2 cellular contexts compared by ENCODE assay signal in the genomic region with DNA sequence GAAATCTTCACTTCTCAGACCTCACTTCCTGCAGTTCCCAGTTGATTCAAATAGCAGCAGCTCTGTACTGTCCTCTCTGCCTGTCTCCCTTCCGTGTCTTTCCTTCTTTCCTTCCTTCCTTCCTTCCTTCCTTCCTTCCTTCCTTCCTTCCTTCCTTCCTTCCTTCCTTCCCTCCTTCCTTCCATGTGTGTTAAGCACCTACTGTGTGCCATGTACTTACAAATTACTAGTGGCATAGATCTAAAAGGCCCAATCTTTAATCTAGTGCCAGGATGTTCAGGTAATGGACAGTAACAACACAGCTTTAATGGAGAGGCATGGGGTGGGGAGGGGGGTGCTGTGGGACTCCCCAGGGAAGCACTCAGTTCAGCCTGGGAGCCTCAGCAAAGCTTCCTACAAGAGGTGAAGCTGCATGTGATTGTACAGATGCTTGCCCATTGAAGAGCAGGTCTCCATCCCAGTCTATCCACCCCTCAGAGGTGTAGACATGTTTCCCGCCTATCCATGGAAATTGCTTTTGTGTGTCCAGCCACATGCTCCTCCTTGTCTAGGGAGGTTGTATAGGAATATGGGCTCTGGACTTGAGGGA.
TF ChIP-seq lines count a peak whose summit lies in the region.

No MANE protein-coding gene starts in this region.

TF ChIP-seq in K562, 482 proteins besides CTCF, POLR2A, EP300 and RAD21 (continued from another document):
- TF ChIP-seq, protein P1, sequence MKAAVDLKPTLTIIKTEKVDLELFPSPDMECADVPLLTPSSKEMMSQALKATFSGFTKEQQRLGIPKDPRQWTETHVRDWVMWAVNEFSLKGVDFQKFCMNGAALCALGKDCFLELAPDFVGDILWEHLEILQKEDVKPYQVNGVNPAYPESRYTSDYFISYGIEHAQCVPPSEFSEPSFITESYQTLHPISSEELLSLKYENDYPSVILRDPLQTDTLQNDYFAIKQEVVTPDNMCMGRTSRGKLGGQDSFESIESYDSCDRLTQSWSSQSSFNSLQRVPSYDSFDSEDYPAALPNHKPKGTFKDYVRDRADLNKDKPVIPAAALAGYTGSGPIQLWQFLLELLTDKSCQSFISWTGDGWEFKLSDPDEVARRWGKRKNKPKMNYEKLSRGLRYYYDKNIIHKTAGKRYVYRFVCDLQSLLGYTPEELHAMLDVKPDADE (conservative IDR thresholded peaks at IDR 0.05; ENCODE audit: control insufficient read depth, low read depth, low read length): no peak
- TF ChIP-seq MXI1 (IDR thresholded peaks at IDR 0.05; ENCODE audit: low read depth, low read length): no peak
- no peak for TF ChIP-seq BRD9 (IDR thresholded peaks at IDR 0.05; ENCODE audit: low read depth, partially characterized antibody)
- 0 out of 2 replicates have a peak, but pooled peaks have one; percentile 25 for TF ChIP-seq ZKSCAN1 (IDR thresholded peaks at IDR 0.05; ENCODE audit: low read depth, low read length)
TF ChIP-seq in K562: peak in this region for 1.

TF ChIP-seq in SK-N-SH, 30 proteins besides CTCF, POLR2A, EP300 and RAD21 (continued from another document):
- TF ChIP-seq, protein P2, sequence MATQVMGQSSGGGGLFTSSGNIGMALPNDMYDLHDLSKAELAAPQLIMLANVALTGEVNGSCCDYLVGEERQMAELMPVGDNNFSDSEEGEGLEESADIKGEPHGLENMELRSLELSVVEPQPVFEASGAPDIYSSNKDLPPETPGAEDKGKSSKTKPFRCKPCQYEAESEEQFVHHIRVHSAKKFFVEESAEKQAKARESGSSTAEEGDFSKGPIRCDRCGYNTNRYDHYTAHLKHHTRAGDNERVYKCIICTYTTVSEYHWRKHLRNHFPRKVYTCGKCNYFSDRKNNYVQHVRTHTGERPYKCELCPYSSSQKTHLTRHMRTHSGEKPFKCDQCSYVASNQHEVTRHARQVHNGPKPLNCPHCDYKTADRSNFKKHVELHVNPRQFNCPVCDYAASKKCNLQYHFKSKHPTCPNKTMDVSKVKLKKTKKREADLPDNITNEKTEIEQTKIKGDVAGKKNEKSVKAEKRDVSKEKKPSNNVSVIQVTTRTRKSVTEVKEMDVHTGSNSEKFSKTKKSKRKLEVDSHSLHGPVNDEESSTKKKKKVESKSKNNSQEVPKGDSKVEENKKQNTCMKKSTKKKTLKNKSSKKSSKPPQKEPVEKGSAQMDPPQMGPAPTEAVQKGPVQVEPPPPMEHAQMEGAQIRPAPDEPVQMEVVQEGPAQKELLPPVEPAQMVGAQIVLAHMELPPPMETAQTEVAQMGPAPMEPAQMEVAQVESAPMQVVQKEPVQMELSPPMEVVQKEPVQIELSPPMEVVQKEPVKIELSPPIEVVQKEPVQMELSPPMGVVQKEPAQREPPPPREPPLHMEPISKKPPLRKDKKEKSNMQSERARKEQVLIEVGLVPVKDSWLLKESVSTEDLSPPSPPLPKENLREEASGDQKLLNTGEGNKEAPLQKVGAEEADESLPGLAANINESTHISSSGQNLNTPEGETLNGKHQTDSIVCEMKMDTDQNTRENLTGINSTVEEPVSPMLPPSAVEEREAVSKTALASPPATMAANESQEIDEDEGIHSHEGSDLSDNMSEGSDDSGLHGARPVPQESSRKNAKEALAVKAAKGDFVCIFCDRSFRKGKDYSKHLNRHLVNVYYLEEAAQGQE (IDR thresholded peaks at IDR 0.05; ENCODE audit: low read depth, low read length): no peak
- no peak for TF ChIP-seq NRF1 (IDR thresholded peaks at IDR 0.05; ENCODE audit: low read depth, low read length)
- TF ChIP-seq, protein P3, sequence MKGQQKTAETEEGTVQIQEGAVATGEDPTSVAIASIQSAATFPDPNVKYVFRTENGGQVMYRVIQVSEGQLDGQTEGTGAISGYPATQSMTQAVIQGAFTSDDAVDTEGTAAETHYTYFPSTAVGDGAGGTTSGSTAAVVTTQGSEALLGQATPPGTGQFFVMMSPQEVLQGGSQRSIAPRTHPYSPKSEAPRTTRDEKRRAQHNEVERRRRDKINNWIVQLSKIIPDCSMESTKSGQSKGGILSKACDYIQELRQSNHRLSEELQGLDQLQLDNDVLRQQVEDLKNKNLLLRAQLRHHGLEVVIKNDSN (IDR thresholded peaks at IDR 0.05; ENCODE audit: borderline replicate concordance, low read depth): no peak
- TF ChIP-seq POLR2AphosphoS5 (IDR thresholded peaks at IDR 0.05; ENCODE audit: low read depth, low read length): no peak
